Comparison of ENCODE assay signal across 8 cellular contexts in the genomic region with DNA sequence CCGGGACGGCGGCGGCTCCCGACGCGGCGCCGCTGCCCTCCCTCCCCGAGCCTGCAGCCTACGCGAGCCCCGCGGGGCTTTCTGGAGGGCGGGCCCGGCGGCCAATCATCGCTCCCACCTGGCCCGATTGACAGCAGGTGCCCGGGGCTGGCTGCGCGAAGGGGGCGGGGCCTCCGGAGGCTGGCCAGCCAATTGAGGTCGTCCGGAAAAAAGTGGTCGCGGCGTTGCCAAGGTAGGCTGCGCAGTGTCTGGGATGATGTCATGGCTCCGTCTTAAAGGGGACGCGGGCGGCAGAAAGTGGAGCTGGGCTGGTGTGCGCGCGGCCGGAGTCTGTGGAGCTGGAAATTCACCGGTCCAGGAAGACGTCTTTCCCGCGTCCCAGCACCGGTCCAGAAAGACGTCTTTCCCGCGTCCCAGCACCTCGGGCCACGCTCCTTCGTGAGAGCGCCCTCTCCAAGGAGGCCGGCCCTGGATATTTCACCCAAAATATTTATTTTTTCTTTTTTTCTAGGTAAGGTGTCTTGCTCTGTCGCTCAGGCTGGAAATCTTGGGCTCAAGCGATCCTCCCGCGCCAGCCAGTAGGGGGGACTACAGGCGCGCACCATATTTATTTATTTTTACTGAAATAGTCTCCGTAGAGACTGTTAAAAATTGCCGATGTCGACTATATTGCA. TPM values are rescaled to one million over a fixed set of nuclear protein-coding genes. Genes with fewer than 3 reads are reported as not detected.
DNase-seq lines count a peak whose midpoint lies in the region; ATAC-seq and TF ChIP-seq lines count a peak whose summit lies in the region.

A gene (minus strand): TSS at position 83 of the 674 bp plus-strand sequence. CDS start 154 bp downstream, outside the sequence.

- peaks cover 30% of the 10 kb centered on the region for H3K4me1 Mint-ChIP-seq in activated CD4-positive, alpha-beta T cell treated with anti-CD3 and anti-CD28 coated beads, Interleukin-2, amount 10 ng/mL, durations not matched to agents 24 days and 14 days

- H3K4me3 Mint-ChIP-seq in activated CD4-positive, alpha-beta T cell treated with anti-CD3 and anti-CD28 coated beads, Interleukin-2, amount 10 ng/mL, durations not matched to agents 24 days and 14 days: peak within 1 kb of the TSS; percentile 94

- H3K36me3 Mint-ChIP-seq in activated CD4-positive, alpha-beta T cell treated with anti-CD3 and anti-CD28 coated beads, Interleukin-2, amount 10 ng/mL, durations not matched to agents 24 days and 14 days (ENCODE audit: low read depth): peaks cover 34% of the 10 kb centered on the region

- TF ChIP-seq CTCF in coronary artery (IDR thresholded peaks at IDR 0.05): peak; percentile 29

- peak; percentile 88 to 98 (median 96) for DNase-seq in C1 segment of cervical spinal cord (lab: John Stamatoyannopoulos, UW)
- peak; percentile 98 for DNase-seq in NCI-H526 treated with DMSO at 0.1 percent for 48 hours (lab: John Stamatoyannopoulos, UW)
- peak; percentile 99 for DNase-seq in activated CD4-positive, alpha-beta T cell treated with anti-CD3 and anti-CD28 coated beads, Interleukin-2, amount 10 ng/mL, durations not matched to agents 24 days and 14 days
- DNase-seq in coronary artery (ENCODE audit: low spot score): peak; percentile 99
- DNase-seq in stimulated activated CD4-positive, alpha-beta T cell treated with anti-CD3 and anti-CD28 coated beads, Interleukin-1b, Interleukin-23, amount 100 ng/mL, for 4 hours (ENCODE audit: low read depth in 2 of 2): peak; percentile 95 to 96

- H3K4me3 ChIP-seq in coronary artery: peak within 1 kb of the TSS; percentile 95

- no peaks in the 10 kb centered on the region for H3K27me3 Mint-ChIP-seq in activated CD4-positive, alpha-beta T cell treated with anti-CD3 and anti-CD28 coated beads, Interleukin-2, amount 10 ng/mL, durations not matched to agents 24 days and 14 days

- intact Hi-C loops in activated CD4-positive, alpha-beta T cell treated with anti-CD3 and anti-CD28 coated beads, Interleukin-2, amount 10 ng/mL, durations not matched to agents 24 days and 14 days (cut with micrococcal nuclease): loop anchor here (1.0 to 10.0 kb wide), 6 partner anchors 9 to 1671 kb away; a partner anchor contains a TSS

- no peaks in the 10 kb centered on the region for H3K27me3 ChIP-seq in layer of hippocampus (ENCODE audit: control insufficient read depth, insufficient read depth, low read length)

- H3K27ac ChIP-seq in coronary artery: peak within 1 kb of the TSS; percentile 96 to 99
- peak within 1 kb of the TSS; percentile 90 for H3K27ac ChIP-seq in layer of hippocampus (ENCODE audit: low read depth, low read length)

- H3K9me3 Mint-ChIP-seq in activated CD4-positive, alpha-beta T cell treated with anti-CD3 and anti-CD28 coated beads, Interleukin-2, amount 10 ng/mL, durations not matched to agents 24 days and 14 days: no peaks in the 10 kb centered on the region

- peak within 1 kb of the TSS; percentile 98 for H3K27ac Mint-ChIP-seq in activated CD4-positive, alpha-beta T cell treated with anti-CD3 and anti-CD28 coated beads, Interleukin-2, amount 10 ng/mL, durations not matched to agents 24 days and 14 days

- ATAC-seq in GM19328 (IDR thresholded peaks at IDR 0.05; ENCODE audit: unreplicated experiment) (peak; percentile 81), HG03520 (IDR thresholded peaks at IDR 0.05; ENCODE audit: unreplicated experiment) (peak; percentile 79)

RNA-seq across cellular contexts. Expression of the gene that starts here (rescaled TPM):
- 122 TPM in 2 replicates for total RNA-seq in activated CD4-positive, alpha-beta T cell treated with anti-CD3 and anti-CD28 coated beads, Interleukin-2, amount 10 ng/mL, durations not matched to agents 24 days and 14 days

Comparison
In these comparisons a context has a peak if more than half of its experiments do, and no peak if none do; other contexts are left out.
1. Peak in every context shown above with its lines: DNase-seq, ATAC-seq, H3K4me3 ChIP-seq and H3K27ac ChIP-seq.